ENCODE assay signal across 13 cellular contexts in genomic region chr11:93489841-93490240, GRCh38. TPM values are rescaled to one million over a fixed set of nuclear protein-coding genes. Genes with fewer than 3 reads are reported as not detected.
DNase-seq lines count a peak whose midpoint lies in the region; ATAC-seq and TF ChIP-seq lines count a peak whose summit lies in the region.
"Had no signal": no experiment of that assay in that cellular context is flagged by ENCODE, and none has a peak within 500 bp of the region (broad histone marks: within the 10 kb centered on the region; RNA-seq: fewer than 3 reads in every experiment).

No MANE protein-coding gene starts in this region.

- peaks cover 53% of the 10 kb centered on the region for H3K4me1 ChIP-seq in iPS-20b (ENCODE audit: insufficient read depth, low read length)
- H3K4me1 ChIP-seq: BLaER1 treated with 17β-estradiol and CSF1 and Interleukin-3, amounts not matched to agents 10 nM and 100 nM had no signal

- no peak for DNase-seq in stimulated activated naive CD8-positive, alpha-beta T cell treated with anti-CD3 and anti-CD28 coated beads, Interleukin-15, amount 100 ng/mL, for 72 hours
- no peak for DNase-seq in stimulated activated naive CD8-positive, alpha-beta T cell treated with anti-CD3 and anti-CD28 coated beads, Interleukin-15, Interleukin-2, amounts not matched to agents 100 U/mL and 50 U/mL, for 24 hours
- DNase-seq in T-helper 17 cell (no peak), GM13976 (ENCODE audit: low spot score) (no peak), NCI-H2029 treated with DMSO at 0.1 percent for 48 hours (lab: John Stamatoyannopoulos, UW) (no peak), omental fat pad (ENCODE audit: low spot score) (no peak)
- DNase-seq: ACHN; CD4-positive, CD25-positive, alpha-beta regulatory T cell; IMR-90; KBM-7 had no signal

- peak; percentile 9 for ATAC-seq in stimulated activated naive CD8-positive, alpha-beta T cell treated with anti-CD3 and anti-CD28 coated beads, Interleukin-15, amount 100 ng/mL, for 72 hours
- ATAC-seq in stimulated activated naive CD8-positive, alpha-beta T cell treated with anti-CD3 and anti-CD28 coated beads, Interleukin-15, Interleukin-2, amounts not matched to agents 100 U/mL and 50 U/mL, for 24 hours, result no peak
- no peak for ATAC-seq in T-helper 17 cell
- no peak for ATAC-seq in omental fat pad (ENCODE audit: low FRiP score)
- ATAC-seq: HCT116 had no signal

- peaks cover 3% of the 10 kb centered on the region for H3K36me3 Mint-ChIP-seq in T-helper 17 cell (ENCODE audit: low read depth)
- H3K36me3 Mint-ChIP-seq: CD4-positive, CD25-positive, alpha-beta regulatory T cell had no signal

- H3K9me3 Mint-ChIP-seq in stimulated activated naive CD8-positive, alpha-beta T cell treated with anti-CD3 and anti-CD28 coated beads, Interleukin-15, amount 100 ng/mL, for 72 hours, result no peaks in the 10 kb centered on the region
- H3K9me3 Mint-ChIP-seq: CD4-positive, CD25-positive, alpha-beta regulatory T cell had no signal

- peak overlapping the region; percentile 51; the same call in 1 of the 2 replicates for H3K9ac ChIP-seq in iPS-20b (ENCODE audit: low read depth, low read length)
- H3K9ac ChIP-seq: BLaER1 treated with 17β-estradiol and CSF1 and Interleukin-3, amounts not matched to agents 10 nM and 100 nM had no signal

- H3K4me3 Mint-ChIP-seq in stimulated activated naive CD8-positive, alpha-beta T cell treated with anti-CD3 and anti-CD28 coated beads, Interleukin-15, amount 100 ng/mL, for 72 hours, result no peak overlapping the region
- no peak overlapping the region for H3K4me3 Mint-ChIP-seq in T-helper 17 cell
- H3K4me3 Mint-ChIP-seq: CD4-positive, CD25-positive, alpha-beta regulatory T cell had no signal

- H3K27ac Mint-ChIP-seq in stimulated activated naive CD8-positive, alpha-beta T cell treated with anti-CD3 and anti-CD28 coated beads, Interleukin-15, amount 100 ng/mL, for 72 hours, result no peak overlapping the region
- peak overlapping the region; percentile 65 for H3K27ac Mint-ChIP-seq in T-helper 17 cell
- H3K27ac Mint-ChIP-seq: CD4-positive, CD25-positive, alpha-beta regulatory T cell had no signal

- H3K9me3 ChIP-seq in T-helper 17 cell (ENCODE audit: control insufficient read depth, low read length, poor library complexity, severe bottlenecking) (no peaks in the 10 kb centered on the region), iPS-20b (ENCODE audit: insufficient read depth, low read depth, low read length) (no peaks in the 10 kb centered on the region)
- H3K9me3 ChIP-seq: BLaER1 treated with 17β-estradiol and CSF1 and Interleukin-3, amounts not matched to agents 10 nM and 100 nM had no signal

- no peak overlapping the region for H3K27ac ChIP-seq in iPS-20b (ENCODE audit: low read length)
- H3K27ac ChIP-seq: BLaER1 treated with 17β-estradiol and CSF1 and Interleukin-3, amounts not matched to agents 10 nM and 100 nM had no signal

- H3K4me1 Mint-ChIP-seq in stimulated activated naive CD8-positive, alpha-beta T cell treated with anti-CD3 and anti-CD28 coated beads, Interleukin-15, amount 100 ng/mL, for 72 hours, result no peaks in the 10 kb centered on the region
- peaks cover 18% of the 10 kb centered on the region for H3K4me1 Mint-ChIP-seq in T-helper 17 cell
- H3K4me1 Mint-ChIP-seq: CD4-positive, CD25-positive, alpha-beta regulatory T cell had no signal

- H3K27me3 Mint-ChIP-seq in stimulated activated naive CD8-positive, alpha-beta T cell treated with anti-CD3 and anti-CD28 coated beads, Interleukin-15, amount 100 ng/mL, for 72 hours, result no peaks in the 10 kb centered on the region
- H3K27me3 Mint-ChIP-seq in T-helper 17 cell, result no peaks in the 10 kb centered on the region
- H3K27me3 Mint-ChIP-seq: CD4-positive, CD25-positive, alpha-beta regulatory T cell had no signal

- no peaks in the 10 kb centered on the region; the same call in 1 of the 2 replicates for H3K36me3 ChIP-seq in iPS-20b (ENCODE audit: insufficient read depth, low read depth, low read length)

- TF ChIP-seq CTCF in GM13976 (IDR thresholded peaks at IDR 0.05; ENCODE audit: borderline replicate concordance, control extremely low read depth, extremely low read depth, insufficient read depth, missing control alignments) (no peak), omental fat pad (IDR thresholded peaks at IDR 0.05) (no peak)

- in situ Hi-C loops in GM13976 (cut with MboI; ENCODE audit: low sequenced_read_pairs, unreplicated experiment), result no loop called here

- H3K27me3 ChIP-seq in iPS-20b (ENCODE audit: insufficient read depth, low read length), result no peaks in the 10 kb centered on the region
- H3K27me3 ChIP-seq: BLaER1 treated with 17β-estradiol and CSF1 and Interleukin-3, amounts not matched to agents 10 nM and 100 nM had no signal

- H3K4me3 ChIP-seq in iPS-20b (ENCODE audit: low read length), result no peak overlapping the region
- H3K4me3 ChIP-seq: BLaER1 treated with 17β-estradiol and CSF1 and Interleukin-3, amounts not matched to agents 10 nM and 100 nM had no signal

RNA-seq across cellular contexts. Expression of gene SMCO4, which starts 53.4 kb away (rescaled TPM):
- total RNA-seq in T-helper 17 cell (1 to 10 TPM; 6.6 to 8.9 TPM), omental fat pad (10 to 100 TPM in 3 of 4 donors, 1 to 10 TPM in 1; 8.5 to 30.1 (median 20.9) TPM)
